In the genomic region with DNA sequence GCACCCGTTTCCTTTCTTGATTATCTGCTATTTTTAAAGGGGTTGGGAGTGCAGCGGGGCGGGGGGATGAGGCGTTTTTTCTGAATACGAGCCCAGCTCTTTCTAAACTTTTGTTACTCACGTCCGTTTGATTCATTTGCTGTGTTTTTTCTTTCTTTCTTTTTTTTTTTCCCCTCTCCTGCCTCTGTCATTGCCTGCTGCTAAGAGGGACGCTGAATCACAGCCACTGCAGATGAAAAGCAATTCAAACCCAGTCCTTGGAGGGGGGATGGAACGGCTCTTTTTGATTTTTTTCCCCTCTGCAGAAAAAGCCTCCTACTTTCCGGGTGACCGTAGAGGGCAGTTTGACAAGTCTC, we compare ENCODE assay signal across 8 cellular contexts. TPM values are rescaled to one million over a fixed set of nuclear protein-coding genes. Genes with fewer than 3 reads are reported as not detected.
DNase-seq lines count a peak whose midpoint lies in the region; ATAC-seq, FAIRE-seq and TF ChIP-seq lines count a peak whose summit lies in the region.

No MANE protein-coding gene starts in this region.

- peaks cover 14% of the 10 kb centered on the region for H3K4me1 ChIP-seq in OCI-LY3 (ENCODE audit: low read length)
- peaks cover 17 to 26% (median 19%) of the 10 kb centered on the region in 4 donors for H3K4me1 ChIP-seq in upper lobe of left lung

- H3K4me2 ChIP-seq in OCI-LY3 (ENCODE audit: low read length) = peak overlapping the region; percentile 77

- H3K27ac Mint-ChIP-seq in activated CD4-positive, alpha-beta T cell treated with anti-CD3 and anti-CD28 coated beads, Interleukin-2, amount 10 ng/mL, durations not matched to agents 7 days and 5 days = no peak overlapping the region
- H3K27ac Mint-ChIP-seq in mesothelial cell of epicardium = peak overlapping the region; percentile 90

- CTCF ChIA-PET in activated CD4-positive, alpha-beta T cell treated with anti-CD3 and anti-CD28 coated beads, Interleukin-2, amount 10 ng/mL, durations not matched to agents 7 days and 5 days (lab: Charles Lee) = interaction anchor here (0.6 kb wide), 1 partner anchor 57 kb away, joined by 3 read pairs; no protein-coding TSS in a partner anchor

- TF ChIP-seq POLR2A in upper lobe of left lung (IDR thresholded peaks at IDR 0.05) = no peak

- no peak for DNase-seq in activated CD4-positive, alpha-beta T cell treated with anti-CD3 and anti-CD28 coated beads, Interleukin-2, amount 10 ng/mL, durations not matched to agents 7 days and 5 days
- DNase-seq in activated CD4-positive, alpha-beta T cell treated with anti-CD3 and anti-CD28 coated beads, Interleukin-2, amount 50 U/mL, for 4 hours = no peak
- DNase-seq in dermis microvascular lymphatic vessel endothelial cell (ENCODE audit: low read depth in 2 of 2) (peak; percentile 81 to 91), mesothelial cell of epicardium (ENCODE audit: low spot score in 2 of 2, unreplicated experiment in 2 of 2) (no peak), upper lobe of left lung (no peak), GF-D8 (lab: John Stamatoyannopoulos, UW) (no peak), urothelium cell line (ENCODE audit: low spot score) (no peak)

- WGBS in upper lobe of left lung, 2 donors = 4% methylated on average over 11 of the region's 11 CpGs

- peak overlapping the region; percentile 69 for H2AFZ ChIP-seq in OCI-LY3 (ENCODE audit: low read depth, low read length)

- peak overlapping the region; percentile 62 for H3K4me3 Mint-ChIP-seq in activated CD4-positive, alpha-beta T cell treated with anti-CD3 and anti-CD28 coated beads, Interleukin-2, amount 10 ng/mL, durations not matched to agents 7 days and 5 days
- peak overlapping the region; percentile 75 for H3K4me3 Mint-ChIP-seq in mesothelial cell of epicardium

- TF ChIP-seq CTCF in OCI-LY3 (IDR thresholded peaks at IDR 0.05; ENCODE audit: low read depth, low read length) = no peak
- TF ChIP-seq CTCF in mesothelial cell of epicardium (IDR thresholded peaks at IDR 0.05; ENCODE audit: unreplicated experiment) = no peak
- TF ChIP-seq CTCF in upper lobe of left lung (IDR thresholded peaks at IDR 0.05) = no peak

- H3K27me3 ChIP-seq in OCI-LY3 (ENCODE audit: low read depth, low read length) = 0 out of 2 replicates have a peak, but pooled peaks cover 2% of the 10 kb centered on the region
- H3K27me3 ChIP-seq in upper lobe of left lung = no peaks in the 10 kb centered on the region

- FAIRE-seq in urothelium cell line (lab: Jason Lieb, UNC) = no peak

- H3K9me3 ChIP-seq in OCI-LY3 (ENCODE audit: insufficient read depth, low read length) = no peaks in the 10 kb centered on the region
- H3K9me3 ChIP-seq in upper lobe of left lung = no peaks in the 10 kb centered on the region

- peak overlapping the region; percentile 76 for H3K4me3 ChIP-seq in OCI-LY3 (ENCODE audit: low read length)
- H3K4me3 ChIP-seq in upper lobe of left lung = peak overlapping the region; percentile 12 to 83 (median 78)

- TF ChIP-seq EP300 in upper lobe of left lung (IDR thresholded peaks at IDR 0.05) = no peak

- peak overlapping the region; percentile 75 for H3K9ac ChIP-seq in OCI-LY3 (ENCODE audit: low read length)

- no peak overlapping the region for H3K27ac ChIP-seq in OCI-LY3 (ENCODE audit: low read length)
- peak overlapping the region; percentile 89 to 95 (median 92) for H3K27ac ChIP-seq in upper lobe of left lung

- H3K79me2 ChIP-seq in OCI-LY3 (ENCODE audit: low read length) = peaks cover 4% of the 10 kb centered on the region; the same call in 1 of the 2 replicates

- ATAC-seq in upper lobe of left lung (ENCODE audit: low FRiP score in 2 of 2) = peak in 1 of 2 donors; percentile 50

- POLR2A ChIA-PET in activated CD4-positive, alpha-beta T cell treated with anti-CD3 and anti-CD28 coated beads, Interleukin-2, amount 10 ng/mL, durations not matched to agents 7 days and 5 days (lab: Charles Lee) = no interaction called here

- H4K20me1 ChIP-seq in OCI-LY3 (ENCODE audit: insufficient read depth, low read length) = peaks cover 4% of the 10 kb centered on the region; the same call in 1 of the 2 replicates

- no peaks in the 10 kb centered on the region for H3K9me3 Mint-ChIP-seq in activated CD4-positive, alpha-beta T cell treated with anti-CD3 and anti-CD28 coated beads, Interleukin-2, amount 10 ng/mL, durations not matched to agents 7 days and 5 days
- no peaks in the 10 kb centered on the region for H3K9me3 Mint-ChIP-seq in mesothelial cell of epicardium

- H3K36me3 ChIP-seq in OCI-LY3 (replicated peaks; ENCODE audit: low read depth, low read length) (no peaks in the 10 kb centered on the region), upper lobe of left lung (no peaks in the 10 kb centered on the region)

- H3K4me1 Mint-ChIP-seq in activated CD4-positive, alpha-beta T cell treated with anti-CD3 and anti-CD28 coated beads, Interleukin-2, amount 10 ng/mL, durations not matched to agents 7 days and 5 days = peaks cover 14% of the 10 kb centered on the region
- H3K4me1 Mint-ChIP-seq in mesothelial cell of epicardium = peaks cover 37% of the 10 kb centered on the region

- H3K36me3 Mint-ChIP-seq in activated CD4-positive, alpha-beta T cell treated with anti-CD3 and anti-CD28 coated beads, Interleukin-2, amount 10 ng/mL, durations not matched to agents 7 days and 5 days (ENCODE audit: low read depth) = peaks cover 1% of the 10 kb centered on the region
- H3K36me3 Mint-ChIP-seq in mesothelial cell of epicardium = peaks cover 9% of the 10 kb centered on the region

- H3K27me3 Mint-ChIP-seq in activated CD4-positive, alpha-beta T cell treated with anti-CD3 and anti-CD28 coated beads, Interleukin-2, amount 10 ng/mL, durations not matched to agents 7 days and 5 days = peaks cover 53% of the 10 kb centered on the region
- no peaks in the 10 kb centered on the region for H3K27me3 Mint-ChIP-seq in mesothelial cell of epicardium (ENCODE audit: low read depth)

RNA-seq across cellular contexts. Expression of a gene that starts 0.6 kb away (rescaled TPM):
- total RNA-seq in activated CD4-positive, alpha-beta T cell treated with anti-CD3 and anti-CD28 coated beads, Interleukin-2, amount 10 ng/mL, durations not matched to agents 7 days and 5 days = 1 to 10 TPM in 1 of 2 experiments, under 1 TPM in 1; 0.92 to 2.1 TPM
- total RNA-seq in dermis microvascular lymphatic vessel endothelial cell (34.7 and 38.6 TPM in 2 replicates), mesothelial cell of epicardium (60.6 to 62.8 TPM (median 61.8 TPM) in 3 replicates), upper lobe of left lung (10 to 100 TPM; 23.0 to 78.5 (median 60.7) TPM)

Comparison
In these comparisons a context has a peak if more than half of its experiments do, and no peak if none do; other contexts are left out.
1. DNase-seq: peak in dermis microvascular lymphatic vessel endothelial cell (2 of 2); none in activated CD4-positive, alpha-beta T cell treated with anti-CD3 and anti-CD28 coated beads, Interleukin-2, amount 10 ng/mL, durations not matched to agents 7 days and 5 days (single experiment), activated CD4-positive, alpha-beta T cell treated with anti-CD3 and anti-CD28 coated beads, Interleukin-2, amount 50 U/mL, for 4 hours (0 of 2), mesothelial cell of epicardium (0 of 2), upper lobe of left lung (0 of 2), GF-D8 (single experiment) and urothelium cell line (single experiment).
2. RNA of a gene that starts 0.6 kb away (total RNA-seq): 23.0 to 78.5 TPM in upper lobe of left lung, 60.6 to 62.8 TPM in mesothelial cell of epicardium and 34.7 to 38.6 TPM in dermis microvascular lymphatic vessel endothelial cell; 0.92 to 2.1 TPM in activated CD4-positive, alpha-beta T cell treated with anti-CD3 and anti-CD28 coated beads, Interleukin-2, amount 10 ng/mL, durations not matched to agents 7 days and 5 days; every median in the first group is over 4 times any median in the second.